Comparison of ENCODE assay signal across 17 cellular contexts in genomic region chr10:11284291-11285085, GRCh38.
"Had no signal": no experiment of that assay in that cellular context is flagged by ENCODE, and none has a peak within 500 bp of the region (broad histone marks: within the 10 kb centered on the region; RNA-seq: fewer than 3 reads in every experiment).

No MANE protein-coding gene starts in this region.

- DNase-seq: activated naive CD4-positive, alpha-beta T cell treated with anti-CD3 and anti-CD28 coated beads for 36 hours; activated naive CD8-positive, alpha-beta T cell treated with anti-CD3 and anti-CD28 coated beads, Interleukin-2, amount 50 U/mL, for 24 hours; aorta; hippocampal formation; kidney; left lung; natural killer cell; right cardiac atrium; small intestine; stimulated activated naive CD4-positive, alpha-beta T cell; T-helper 1 cell had no signal

- FAIRE-seq: kidney, small intestine had no signal

- H3K27ac Mint-ChIP-seq: activated naive CD4-positive, alpha-beta T cell treated with anti-CD3 and anti-CD28 coated beads for 36 hours; activated naive CD8-positive, alpha-beta T cell treated with anti-CD3 and anti-CD28 coated beads, Interleukin-2, amount 50 U/mL, for 24 hours; activated T-helper 1 cell treated with anti-CD3 and anti-CD28 coated beads, Interleukin-12 subunit alpha, Interleukin-12 subunit beta, Interleukin-2, Interleukin-4 antibody, amounts not matched to agents 30 ng/mL and 10 ng/mL and 1 ng/mL, durations not matched to agents 14 hours and 24 hours and 36 hours; memory B cell; natural killer cell; progenitor cell of endocrine pancreas had no signal

- H3K27ac ChIP-seq: breast epithelium, left lung, tibial nerve, VCaP had no signal

- H3K4me3 ChIP-seq: breast epithelium, left lung, tibial nerve had no signal

- H3K27me3 Mint-ChIP-seq: activated naive CD8-positive, alpha-beta T cell treated with anti-CD3 and anti-CD28 coated beads, Interleukin-2, amount 50 U/mL, for 24 hours; memory B cell; progenitor cell of endocrine pancreas had no signal

- H3K4me3 Mint-ChIP-seq: activated naive CD4-positive, alpha-beta T cell treated with anti-CD3 and anti-CD28 coated beads for 36 hours; activated naive CD8-positive, alpha-beta T cell treated with anti-CD3 and anti-CD28 coated beads, Interleukin-2, amount 50 U/mL, for 24 hours; activated T-helper 1 cell treated with anti-CD3 and anti-CD28 coated beads, Interleukin-12 subunit alpha, Interleukin-12 subunit beta, Interleukin-2, Interleukin-4 antibody, amounts not matched to agents 30 ng/mL and 10 ng/mL and 1 ng/mL, durations not matched to agents 14 hours and 24 hours and 36 hours; memory B cell; natural killer cell had no signal

- H3K4me1 ChIP-seq: breast epithelium had no signal

- H3K9me3 ChIP-seq: breast epithelium, left lung, tibial nerve had no signal

- H3K9me3 Mint-ChIP-seq: activated naive CD4-positive, alpha-beta T cell treated with anti-CD3 and anti-CD28 coated beads for 36 hours; activated naive CD8-positive, alpha-beta T cell treated with anti-CD3 and anti-CD28 coated beads, Interleukin-2, amount 50 U/mL, for 24 hours; activated T-helper 1 cell treated with anti-CD3 and anti-CD28 coated beads, Interleukin-12 subunit alpha, Interleukin-12 subunit beta, Interleukin-2, Interleukin-4 antibody, amounts not matched to agents 30 ng/mL and 10 ng/mL and 1 ng/mL, durations not matched to agents 14 hours and 24 hours and 36 hours; memory B cell; natural killer cell had no signal

- H3K27me3 ChIP-seq: breast epithelium, left lung, tibial nerve had no signal

- H3K36me3 ChIP-seq: breast epithelium had no signal
